In genomic region chr17:43576563-43577229, GRCh38 we compare ENCODE assay signal across 1 cellular context.
TF ChIP-seq lines count a peak whose summit lies in the region.

No MANE protein-coding gene starts in this region.

TF ChIP-seq in HepG2, 621 proteins besides CTCF, POLR2A, EP300 and RAD21 (continued from another document and continues in another):
- TF ChIP-seq ZBTB39 (CRISPR knock-in tag; IDR thresholded peaks at IDR 0.05) (peak; percentile 30; the same call in 1 of the 2 replicates), ZFP90 (CRISPR knock-in tag; IDR thresholded peaks at IDR 0.05; ENCODE audit: borderline replicate concordance) (0 out of 2 replicates have a peak, but pooled peaks have one; percentile 25), REPIN1 (CRISPR knock-in tag; IDR thresholded peaks at IDR 0.05; ENCODE audit: borderline replicate concordance, low read depth) (peak; percentile 80; the same call in 1 of the 2 replicates), HNF4G (IDR thresholded peaks at IDR 0.05; ENCODE audit: borderline replicate concordance, low read depth, low read length) (peak; percentile 100), HNF4G (CRISPR knock-in tag; IDR thresholded peaks at IDR 0.05; ENCODE audit: borderline replicate concordance, low read depth) (peak; percentile 98), ZNF619 (CRISPR knock-in tag; IDR thresholded peaks at IDR 0.05) (peak; percentile 96; the same call in 1 of the 2 replicates), SOX5 (CRISPR knock-in tag; IDR thresholded peaks at IDR 0.05; ENCODE audit: borderline replicate concordance) (peak; percentile 60), ZFY (CRISPR knock-in tag; IDR thresholded peaks at IDR 0.05) (peak; percentile 47; the same call in 1 of the 2 replicates), KDM1A (CRISPR knock-in tag; IDR thresholded peaks at IDR 0.05) (peak; percentile 41; the same call in 1 of the 2 replicates), ATF1 (CRISPR knock-in tag; IDR thresholded peaks at IDR 0.05) (no peak), ZKSCAN8 (CRISPR knock-in tag; IDR thresholded peaks at IDR 0.05; ENCODE audit: borderline replicate concordance) (peak; percentile 84; the same call in 1 of the 2 replicates), ZNF512 (CRISPR knock-in tag; IDR thresholded peaks at IDR 0.05) (no peak), ZSCAN21 (CRISPR knock-in tag; IDR thresholded peaks at IDR 0.05; ENCODE audit: borderline replicate concordance) (no peak), GABPB1 (CRISPR knock-in tag; IDR thresholded peaks at IDR 0.05) (0 out of 2 replicates have a peak, but pooled peaks have one; percentile 36), THAP11 (CRISPR knock-in tag; IDR thresholded peaks at IDR 0.05) (peak; percentile 66), MXI1 (IDR thresholded peaks at IDR 0.05; ENCODE audit: borderline replicate concordance, low read depth, low read length) (peak; percentile 66; the same call in 1 of the 3 replicates), HMGXB3 (CRISPR knock-in tag; IDR thresholded peaks at IDR 0.05; ENCODE audit: borderline replicate concordance) (peak; percentile 77; the same call in 1 of the 2 replicates), PRDM4 (CRISPR knock-in tag; IDR thresholded peaks at IDR 0.05; ENCODE audit: borderline replicate concordance) (no peak), MYC (CRISPR knock-in tag; IDR thresholded peaks at IDR 0.05; ENCODE audit: borderline replicate concordance) (peak; percentile 69; the same call in 1 of the 2 replicates), ZNF143 (CRISPR knock-in tag; IDR thresholded peaks at IDR 0.05) (peak; percentile 51; the same call in 1 of the 2 replicates), ZNF24 (IDR thresholded peaks at IDR 0.05) (0 out of 2 replicates have a peak, but pooled peaks have one; percentile 40), U2AF1 (optimal IDR thresholded peaks at IDR 0.05; ENCODE audit: low read depth, low read length) (no peak), HMG20B (CRISPR knock-in tag; conservative IDR thresholded peaks at IDR 0.05) (0 out of 2 replicates have a peak, but pooled peaks have one; percentile 31), IRF2 (CRISPR knock-in tag; IDR thresholded peaks at IDR 0.05) (peak; percentile 87), ZNF577 (CRISPR knock-in tag; IDR thresholded peaks at IDR 0.05; ENCODE audit: borderline replicate concordance, low read depth) (no peak), NR2F2 (IDR thresholded peaks at IDR 0.05; ENCODE audit: borderline replicate concordance, low read depth) (peak; percentile 60; the same call in 1 of the 2 replicates), ZNF709 (CRISPR knock-in tag; IDR thresholded peaks at IDR 0.05) (no peak), ZNF124 (CRISPR knock-in tag; IDR thresholded peaks at IDR 0.05) (peak; percentile 73; the same call in 1 of the 2 replicates), TFDP2 (CRISPR knock-in tag; IDR thresholded peaks at IDR 0.05) (no peak; the same call in 1 of the 2 replicates), BCL6 (CRISPR knock-in tag; IDR thresholded peaks at IDR 0.05) (peak; percentile 55), KDM3A (CRISPR knock-in tag; IDR thresholded peaks at IDR 0.05; ENCODE audit: low read depth) (peak; percentile 97), THYN1 (CRISPR knock-in tag; IDR thresholded peaks at IDR 0.05; ENCODE audit: borderline replicate concordance, low read depth) (0 out of 2 replicates have a peak, but pooled peaks have one; percentile 65), POLR2G (IDR thresholded peaks at IDR 0.05; ENCODE audit: low read depth, low read length) (no peak), TAF15 (IDR thresholded peaks at IDR 0.05; ENCODE audit: low read depth, low read length, poor library complexity, severe bottlenecking) (no peak)
- TF ChIP-seq, protein P1, sequence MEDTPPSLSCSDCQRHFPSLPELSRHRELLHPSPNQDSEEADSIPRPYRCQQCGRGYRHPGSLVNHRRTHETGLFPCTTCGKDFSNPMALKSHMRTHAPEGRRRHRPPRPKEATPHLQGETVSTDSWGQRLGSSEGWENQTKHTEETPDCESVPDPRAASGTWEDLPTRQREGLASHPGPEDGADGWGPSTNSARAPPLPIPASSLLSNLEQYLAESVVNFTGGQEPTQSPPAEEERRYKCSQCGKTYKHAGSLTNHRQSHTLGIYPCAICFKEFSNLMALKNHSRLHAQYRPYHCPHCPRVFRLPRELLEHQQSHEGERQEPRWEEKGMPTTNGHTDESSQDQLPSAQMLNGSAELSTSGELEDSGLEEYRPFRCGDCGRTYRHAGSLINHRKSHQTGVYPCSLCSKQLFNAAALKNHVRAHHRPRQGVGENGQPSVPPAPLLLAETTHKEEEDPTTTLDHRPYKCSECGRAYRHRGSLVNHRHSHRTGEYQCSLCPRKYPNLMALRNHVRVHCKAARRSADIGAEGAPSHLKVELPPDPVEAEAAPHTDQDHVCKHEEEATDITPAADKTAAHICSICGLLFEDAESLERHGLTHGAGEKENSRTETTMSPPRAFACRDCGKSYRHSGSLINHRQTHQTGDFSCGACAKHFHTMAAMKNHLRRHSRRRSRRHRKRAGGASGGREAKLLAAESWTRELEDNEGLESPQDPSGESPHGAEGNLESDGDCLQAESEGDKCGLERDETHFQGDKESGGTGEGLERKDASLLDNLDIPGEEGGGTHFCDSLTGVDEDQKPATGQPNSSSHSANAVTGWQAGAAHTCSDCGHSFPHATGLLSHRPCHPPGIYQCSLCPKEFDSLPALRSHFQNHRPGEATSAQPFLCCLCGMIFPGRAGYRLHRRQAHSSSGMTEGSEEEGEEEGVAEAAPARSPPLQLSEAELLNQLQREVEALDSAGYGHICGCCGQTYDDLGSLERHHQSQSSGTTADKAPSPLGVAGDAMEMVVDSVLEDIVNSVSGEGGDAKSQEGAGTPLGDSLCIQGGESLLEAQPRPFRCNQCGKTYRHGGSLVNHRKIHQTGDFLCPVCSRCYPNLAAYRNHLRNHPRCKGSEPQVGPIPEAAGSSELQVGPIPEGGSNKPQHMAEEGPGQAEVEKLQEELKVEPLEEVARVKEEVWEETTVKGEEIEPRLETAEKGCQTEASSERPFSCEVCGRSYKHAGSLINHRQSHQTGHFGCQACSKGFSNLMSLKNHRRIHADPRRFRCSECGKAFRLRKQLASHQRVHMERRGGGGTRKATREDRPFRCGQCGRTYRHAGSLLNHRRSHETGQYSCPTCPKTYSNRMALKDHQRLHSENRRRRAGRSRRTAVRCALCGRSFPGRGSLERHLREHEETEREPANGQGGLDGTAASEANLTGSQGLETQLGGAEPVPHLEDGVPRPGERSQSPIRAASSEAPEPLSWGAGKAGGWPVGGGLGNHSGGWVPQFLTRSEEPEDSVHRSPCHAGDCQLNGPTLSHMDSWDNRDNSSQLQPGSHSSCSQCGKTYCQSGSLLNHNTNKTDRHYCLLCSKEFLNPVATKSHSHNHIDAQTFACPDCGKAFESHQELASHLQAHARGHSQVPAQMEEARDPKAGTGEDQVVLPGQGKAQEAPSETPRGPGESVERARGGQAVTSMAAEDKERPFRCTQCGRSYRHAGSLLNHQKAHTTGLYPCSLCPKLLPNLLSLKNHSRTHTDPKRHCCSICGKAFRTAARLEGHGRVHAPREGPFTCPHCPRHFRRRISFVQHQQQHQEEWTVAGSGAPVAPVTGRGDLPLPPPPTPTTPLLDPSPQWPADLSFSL (CRISPR knock-in tag; IDR thresholded peaks at IDR 0.05), result no peak; the same call in 1 of the 2 replicates
- TF ChIP-seq, protein P2, sequence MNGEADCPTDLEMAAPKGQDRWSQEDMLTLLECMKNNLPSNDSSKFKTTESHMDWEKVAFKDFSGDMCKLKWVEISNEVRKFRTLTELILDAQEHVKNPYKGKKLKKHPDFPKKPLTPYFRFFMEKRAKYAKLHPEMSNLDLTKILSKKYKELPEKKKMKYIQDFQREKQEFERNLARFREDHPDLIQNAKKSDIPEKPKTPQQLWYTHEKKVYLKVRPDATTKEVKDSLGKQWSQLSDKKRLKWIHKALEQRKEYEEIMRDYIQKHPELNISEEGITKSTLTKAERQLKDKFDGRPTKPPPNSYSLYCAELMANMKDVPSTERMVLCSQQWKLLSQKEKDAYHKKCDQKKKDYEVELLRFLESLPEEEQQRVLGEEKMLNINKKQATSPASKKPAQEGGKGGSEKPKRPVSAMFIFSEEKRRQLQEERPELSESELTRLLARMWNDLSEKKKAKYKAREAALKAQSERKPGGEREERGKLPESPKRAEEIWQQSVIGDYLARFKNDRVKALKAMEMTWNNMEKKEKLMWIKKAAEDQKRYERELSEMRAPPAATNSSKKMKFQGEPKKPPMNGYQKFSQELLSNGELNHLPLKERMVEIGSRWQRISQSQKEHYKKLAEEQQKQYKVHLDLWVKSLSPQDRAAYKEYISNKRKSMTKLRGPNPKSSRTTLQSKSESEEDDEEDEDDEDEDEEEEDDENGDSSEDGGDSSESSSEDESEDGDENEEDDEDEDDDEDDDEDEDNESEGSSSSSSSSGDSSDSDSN (CRISPR knock-in tag; IDR thresholded peaks at IDR 0.05), result peak; percentile 38; the same call in 1 of the 2 replicates
- TF ChIP-seq, protein P3, sequence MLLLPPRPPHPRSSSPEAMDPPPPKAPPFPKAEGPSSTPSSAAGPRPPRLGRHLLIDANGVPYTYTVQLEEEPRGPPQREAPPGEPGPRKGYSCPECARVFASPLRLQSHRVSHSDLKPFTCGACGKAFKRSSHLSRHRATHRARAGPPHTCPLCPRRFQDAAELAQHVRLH (CRISPR knock-in tag; IDR thresholded peaks at IDR 0.05; ENCODE audit: borderline replicate concordance, low read depth), result peak; percentile 97; the same call in 1 of the 2 replicates
